Comparison of ENCODE assay signal across 11 cellular contexts in the genomic region with DNA sequence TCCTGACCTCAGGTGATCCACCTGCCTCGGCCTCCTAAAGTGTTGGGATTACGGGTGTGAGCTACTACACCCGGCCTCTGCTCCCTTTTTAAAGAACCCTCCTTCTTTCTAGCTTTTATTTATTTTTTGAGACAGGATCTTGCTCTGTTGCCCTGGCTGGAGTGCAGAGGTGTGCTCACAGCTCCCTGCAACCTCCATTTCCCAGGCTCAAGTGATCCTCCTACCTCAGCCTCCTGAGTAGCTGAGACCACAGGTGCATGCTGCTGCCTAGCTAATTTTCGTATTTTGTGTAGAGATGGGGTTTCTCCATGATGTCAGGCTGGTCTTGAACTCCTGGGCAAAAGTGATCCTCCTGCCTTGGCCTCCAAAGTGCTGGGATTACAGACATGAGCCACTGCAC.
"Had no signal": no experiment of that assay in that cellular context is flagged by ENCODE, and none has a peak within 500 bp of the region (broad histone marks: within the 10 kb centered on the region; RNA-seq: fewer than 3 reads in every experiment).

No MANE protein-coding gene starts in this region.

- H3K4me3 Mint-ChIP-seq: activated T-helper 17 cell treated with anti-CD3 and anti-CD28 coated beads, Interleukin-2, amount 50 U/mL, for 72 hours had no signal

- DNase-seq: activated naive CD4-positive, alpha-beta T cell treated with anti-CD3 and anti-CD28 coated beads, Interleukin-2, amount 50 U/mL, for 16 hours; hippocampal formation; ovary; stimulated activated CD4-positive, alpha-beta T cell treated with anti-CD3 and anti-CD28 coated beads, Interleukin-1b, Interleukin-23, amount 100 ng/mL, for 48 hours; T-helper 9 cell; tibial artery; uterus had no signal

- ATAC-seq: activated CD4-positive, CD25-positive, alpha-beta regulatory T cell treated with anti-CD3 and anti-CD28 coated beads, Interleukin-2, amount 50 U/mL, for 24 hours; activated T-helper 17 cell treated with anti-CD3 and anti-CD28 coated beads, Interleukin-2, amount 50 U/mL, for 72 hours had no signal

- H3K27ac ChIP-seq: cardiac muscle cell, ovary, tibial artery, uterus had no signal

- H3K27me3 Mint-ChIP-seq: activated T-helper 17 cell treated with anti-CD3 and anti-CD28 coated beads, Interleukin-2, amount 50 U/mL, for 72 hours had no signal

- H3K9me3 Mint-ChIP-seq: activated T-helper 17 cell treated with anti-CD3 and anti-CD28 coated beads, Interleukin-2, amount 50 U/mL, for 72 hours; neural crest cell had no signal

- H3K27ac Mint-ChIP-seq: activated T-helper 17 cell treated with anti-CD3 and anti-CD28 coated beads, Interleukin-2, amount 50 U/mL, for 72 hours had no signal
